ENCODE assay signal across 26 cellular contexts in genomic region chr5:117359895-117360294, GRCh38.
"Had no signal": no experiment of that assay in that cellular context is flagged by ENCODE, and none has a peak within 500 bp of the region (broad histone marks: within the 10 kb centered on the region; RNA-seq: fewer than 3 reads in every experiment).

No MANE protein-coding gene starts in this region.

- H3K27ac Mint-ChIP-seq: dendritic cell treated with granulocyte-macrophage colony-stimulating factor and Interleukin-4, amounts not matched to agents 40 ng/mL and 50 ng/mL, for 4 days; effector memory CD8-positive, alpha-beta T cell; endodermal cell; immature natural killer cell; mesothelial cell of epicardium; naive B cell had no signal

- H3K36me3 Mint-ChIP-seq: immature natural killer cell, mesothelial cell of epicardium, naive B cell had no signal

- H3K9me3 Mint-ChIP-seq: dendritic cell treated with granulocyte-macrophage colony-stimulating factor and Interleukin-4, amounts not matched to agents 40 ng/mL and 50 ng/mL, for 4 days had no signal

- H3K4me3 Mint-ChIP-seq: dendritic cell treated with granulocyte-macrophage colony-stimulating factor and Interleukin-4, amounts not matched to agents 40 ng/mL and 50 ng/mL, for 4 days; effector memory CD8-positive, alpha-beta T cell; endodermal cell; immature natural killer cell; mesothelial cell of epicardium; naive B cell had no signal

- H3K4me1 ChIP-seq: colonic mucosa, esophagus squamous epithelium, gastroesophageal sphincter, heart left ventricle, left lung, lower lobe of right lung had no signal

- ATAC-seq: effector memory CD8-positive, alpha-beta T cell; esophagus mucosa; gastroesophageal sphincter; heart left ventricle; left cardiac atrium; left lung; left ventricle myocardium superior; lower lobe of right lung had no signal

- H3K27me3 ChIP-seq: colonic mucosa, esophagus squamous epithelium, gastroesophageal sphincter, heart left ventricle, hepatocyte, left lung had no signal

- H3K27me3 Mint-ChIP-seq: dendritic cell treated with granulocyte-macrophage colony-stimulating factor and Interleukin-4, amounts not matched to agents 40 ng/mL and 50 ng/mL, for 4 days; effector memory CD8-positive, alpha-beta T cell; naive B cell had no signal

- H3K4me1 Mint-ChIP-seq: immature natural killer cell, naive B cell had no signal

- H3K4me3 ChIP-seq: colonic mucosa, esophagus squamous epithelium, gastroesophageal sphincter, heart left ventricle, hepatocyte, left lung, lower lobe of right lung, mucosa of descending colon had no signal

- H3K9me3 ChIP-seq: colonic mucosa, esophagus squamous epithelium, gastroesophageal sphincter, heart left ventricle, left lung, lower lobe of right lung, mucosa of descending colon had no signal

- DNase-seq: colonic mucosa; cortex of kidney; effector CD8-positive, alpha-beta T cell; effector memory CD8-positive, alpha-beta T cell; endodermal cell; erythroblast; esophagus squamous epithelium; foreskin fibroblast; foreskin melanocyte; heart left ventricle; hypothalamus; immature natural killer cell; islet precursor cell; left cardiac atrium; left lung; left ventricle myocardium superior; lower lobe of right lung; mesenchymal stem cell; mucosa of descending colon; naive B cell had no signal

- H3K27ac ChIP-seq: colonic mucosa, epithelial cell of prostate, esophagus squamous epithelium, gastroesophageal sphincter, heart left ventricle, hepatocyte, left lung, lower lobe of right lung had no signal

- H3K36me3 ChIP-seq: colonic mucosa, esophagus squamous epithelium, gastroesophageal sphincter, heart left ventricle, left lung, lower lobe of right lung had no signal
